Comparison of ENCODE assay signal across 21 cellular contexts in the genomic region with DNA sequence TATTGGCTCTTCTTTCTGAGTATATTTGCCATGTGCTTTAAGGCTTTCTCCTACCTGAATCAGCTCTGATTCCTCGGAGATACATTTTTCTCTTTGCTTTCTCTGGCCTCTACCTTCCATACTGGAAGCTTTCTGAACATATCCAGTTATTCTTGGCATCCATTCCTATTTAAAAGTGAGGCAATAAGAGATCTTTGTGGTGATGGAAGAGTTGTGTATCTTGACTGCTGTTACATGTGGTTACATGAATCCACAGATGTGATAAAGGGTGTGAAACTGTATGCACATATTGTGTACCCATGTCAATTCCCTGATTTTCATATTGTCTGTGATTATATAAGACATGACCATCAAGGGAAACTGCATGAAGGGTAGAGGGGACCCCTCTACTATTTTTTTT. TPM values are rescaled to one million over a fixed set of nuclear protein-coding genes. Genes with fewer than 3 reads are reported as not detected.
DNase-seq lines count a peak whose midpoint lies in the region; ATAC-seq and TF ChIP-seq lines count a peak whose summit lies in the region.
"Had no signal": no experiment of that assay in that cellular context is flagged by ENCODE, and none has a peak within 500 bp of the region (broad histone marks: within the 10 kb centered on the region; RNA-seq: fewer than 3 reads in every experiment).

No MANE protein-coding gene starts in this region.

- H3K4me1 ChIP-seq in ACC112 (ENCODE audit: control insufficient read depth, insufficient read depth, low read length, unreplicated experiment) (peaks cover 21% of the 10 kb centered on the region), left lung (peaks cover 0 to 20% of the 10 kb centered on the region in 2 donors)

- H3K27ac ChIP-seq in ACC112 (ENCODE audit: low read depth, low read length), result peak overlapping the region; percentile 34
- H3K27ac ChIP-seq in left lung, result peak overlapping the region; percentile 21 to 33

- no peak for ATAC-seq in left lung
- ATAC-seq: GM23338, HCT116, PC-3 had no signal

- no peaks in the 10 kb centered on the region for H3K36me3 Mint-ChIP-seq in IgD-negative memory B cell

- DNase-seq in amniotic epithelial cell (ENCODE audit: low read depth), result peak; percentile 55
- DNase-seq in left lung, result no peak
- no peak for DNase-seq in foreskin fibroblast
- DNase-seq in ecto neural progenitor cell (ENCODE audit: low spot score), result no peak
- DNase-seq in EL, result no peak
- no peak for DNase-seq in A172 (ENCODE audit: low spot score)
- DNase-seq: CD4-positive, CD25-positive, alpha-beta regulatory T cell; DMS53; GDM1; IMR-90; NCI-H187 treated with DMSO at 0.1 percent for 48 hours; NCI-H345; NCI-H69; PC-3 had no signal

- H3K27ac Mint-ChIP-seq in IgD-negative memory B cell, result peak overlapping the region in 2 of 3 donors; percentile 64 to 94

- no peak overlapping the region for H2AFZ ChIP-seq in ACC112 (ENCODE audit: low read length, unreplicated experiment)
- H2AFZ ChIP-seq: GM23338 had no signal

- no peaks in the 10 kb centered on the region for H3K9me3 ChIP-seq in left lung
- H3K9me3 ChIP-seq: A549 had no signal

- H3K4me1 Mint-ChIP-seq in IgD-negative memory B cell, result peaks cover 28 to 58% (median 50%) of the 10 kb centered on the region in 3 donors

- no peaks in the 10 kb centered on the region for H3K9me3 Mint-ChIP-seq in IgD-negative memory B cell
- H3K9me3 Mint-ChIP-seq: GM23338 had no signal

- H3K4me3 ChIP-seq in ACC112 (ENCODE audit: low read depth, low read length) (no peak overlapping the region), left lung (no peak overlapping the region), foreskin fibroblast (ENCODE audit: low read depth in 1 of 2, low read length in 2 of 2) (no peak overlapping the region)
- H3K4me3 ChIP-seq: A549, GM23338 had no signal

- TF ChIP-seq CTCF in left lung (IDR thresholded peaks at IDR 0.05) (no peak), foreskin fibroblast (IDR thresholded peaks at IDR 0.05; ENCODE audit: low read depth, low read length) (no peak)

- H3K79me2 ChIP-seq in ACC112 (ENCODE audit: control insufficient read depth, insufficient read depth, low read length, unreplicated experiment), result peaks cover 57% of the 10 kb centered on the region

- peak overlapping the region in 3 of 4 donors; percentile 8 to 86 (median 21) for H3K4me3 Mint-ChIP-seq in IgD-negative memory B cell
- H3K4me3 Mint-ChIP-seq: CD4-positive, CD25-positive, alpha-beta regulatory T cell; GM23338 had no signal

- no peaks in the 10 kb centered on the region for H3K27me3 ChIP-seq in ACC112 (ENCODE audit: insufficient read depth, low read length)
- H3K27me3 ChIP-seq in left lung, result no peaks in the 10 kb centered on the region

- H3K27me3 Mint-ChIP-seq in IgD-negative memory B cell, result no peaks in the 10 kb centered on the region
- H3K27me3 Mint-ChIP-seq: CD4-positive, CD25-positive, alpha-beta regulatory T cell had no signal

- intact Hi-C loops in left lung (cut with DNase I), result no loop called here

- H3K36me3 ChIP-seq in ACC112 (ENCODE audit: insufficient read depth, low read length), result no peaks in the 10 kb centered on the region
- H3K36me3 ChIP-seq in left lung, result no peaks in the 10 kb centered on the region

RNA-seq across cellular contexts. Expression of a gene that starts 24.4 kb away (rescaled TPM):
- polyA plus RNA-seq in IgD-negative memory B cell, result 13.8 TPM
- total RNA-seq in left lung, result 10 to 100 TPM; 20.1 to 23.2 TPM
- total RNA-seq in A172 (2014; rRNA removed; shearing (Covaris generic)), result 11.4 and 19.4 TPM in 2 replicates

RNA-seq across cellular contexts. Expression of a gene that starts 38.9 kb away (rescaled TPM):
- polyA plus RNA-seq in IgD-negative memory B cell, result 1.1 TPM
- not detected for total RNA-seq in left lung
- not detected in 2 replicates for total RNA-seq in A172 (2014; rRNA removed; shearing (Covaris generic))
- total RNA-seq: CD4-positive, CD25-positive, alpha-beta regulatory T cell; IMR-90; LHCN-M2; PC-3; SK-MEL-5 had no signal
- polyA plus RNA-seq: CD4-positive, CD25-positive, alpha-beta regulatory T cell had no signal

RNA-seq across cellular contexts. Expression of a gene that starts 44.1 kb away (rescaled TPM):
- not detected for polyA plus RNA-seq in IgD-negative memory B cell
- 10 to 100 TPM in 1 of 2 donors, 1 to 10 TPM in 1; 6.3 to 35.1 TPM for total RNA-seq in left lung
- total RNA-seq in A172 (2014; rRNA removed; shearing (Covaris generic)), result 31.6 and 38.1 TPM in 2 replicates
